ENCODE assay signal across 1 cellular context in the genomic region with DNA sequence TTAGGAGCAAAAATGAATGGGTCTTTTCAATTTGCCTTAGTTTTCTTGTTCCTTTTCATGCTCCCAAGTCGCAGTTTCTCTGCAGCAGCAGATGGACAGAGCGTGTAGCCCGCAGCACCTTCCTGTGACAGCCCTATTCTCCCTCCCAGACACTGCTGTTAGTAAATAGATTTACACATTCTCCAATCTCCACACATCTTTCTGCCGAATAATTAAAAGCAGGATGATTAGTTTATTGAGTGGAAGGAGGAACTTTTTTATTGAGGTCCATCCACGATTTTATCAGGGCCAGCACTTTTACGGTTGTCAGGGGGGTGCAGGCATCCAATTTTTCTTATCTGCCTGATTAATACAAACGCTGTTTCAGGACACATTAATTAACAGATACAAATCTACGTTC.
TF ChIP-seq lines count a peak whose summit lies in the region.

No MANE protein-coding gene starts in this region.

TF ChIP-seq in IMR-90, 13 proteins besides CTCF, POLR2A, EP300 and RAD21 (continued from another document):
- TF ChIP-seq MXI1 (IDR thresholded peaks at IDR 0.05; ENCODE audit: borderline replicate concordance, low read depth, low read length) = no peak
- TF ChIP-seq NFE2L2 (IDR thresholded peaks at IDR 0.05; ENCODE audit: low read depth, low read length) = no peak
- no peak for TF ChIP-seq RFX5 (IDR thresholded peaks at IDR 0.05; ENCODE audit: low read depth, low read length)
- no peak for TF ChIP-seq BHLHE40 (IDR thresholded peaks at IDR 0.05; ENCODE audit: low read depth, low read length)
- TF ChIP-seq RCOR1 (IDR thresholded peaks at IDR 0.05; ENCODE audit: insufficient replicate concordance, low read length) = no peak
